In genomic region chr11:13042873-13043338, GRCh38 we compare ENCODE assay signal across 2 cellular contexts.
TF ChIP-seq lines count a peak whose summit lies in the region.

No MANE protein-coding gene starts in this region.

TF ChIP-seq in HCT116, 20 proteins besides CTCF, POLR2A, EP300 and RAD21 (continued from another document):
- TF ChIP-seq TCF7L2 (IDR thresholded peaks at IDR 0.05; ENCODE audit: borderline replicate concordance, extremely low read depth, insufficient read depth, insufficient read length) = peak; percentile 31
TF ChIP-seq in HCT116: peak in this region for 1.

TF ChIP-seq in GM12878, 131 proteins besides CTCF, POLR2A, EP300 and RAD21 (continued from another document):
- TF ChIP-seq SUPT20H (IDR thresholded peaks at IDR 0.05; ENCODE audit: borderline replicate concordance, control insufficient read depth, low read depth, low read length) (no peak), SMARCA5 (IDR thresholded peaks at IDR 0.05) (no peak), BMI1 (IDR thresholded peaks at IDR 0.05; ENCODE audit: borderline replicate concordance) (no peak), SPI1 (IDR thresholded peaks at IDR 0.05; ENCODE audit: borderline replicate concordance, insufficient read depth, low read depth, low read length) (no peak), TCF12 (IDR thresholded peaks at IDR 0.05; ENCODE audit: low read depth, low read length) (no peak), EGR1 (IDR thresholded peaks at IDR 0.05; ENCODE audit: borderline replicate concordance in 1 of 2, low read depth in 2 of 2, low read length in 2 of 2) (no peak), BHLHE40 (IDR thresholded peaks at IDR 0.05; ENCODE audit: borderline replicate concordance in 1 of 2, low read depth in 2 of 2, low read length in 1 of 2) (no peak), FOXM1 (IDR thresholded peaks at IDR 0.05; ENCODE audit: low read depth, low read length) (no peak), HDAC2 (IDR thresholded peaks at IDR 0.05) (no peak)
TF ChIP-seq in GM12878: peak in this region for 0.
